In the genomic region with DNA sequence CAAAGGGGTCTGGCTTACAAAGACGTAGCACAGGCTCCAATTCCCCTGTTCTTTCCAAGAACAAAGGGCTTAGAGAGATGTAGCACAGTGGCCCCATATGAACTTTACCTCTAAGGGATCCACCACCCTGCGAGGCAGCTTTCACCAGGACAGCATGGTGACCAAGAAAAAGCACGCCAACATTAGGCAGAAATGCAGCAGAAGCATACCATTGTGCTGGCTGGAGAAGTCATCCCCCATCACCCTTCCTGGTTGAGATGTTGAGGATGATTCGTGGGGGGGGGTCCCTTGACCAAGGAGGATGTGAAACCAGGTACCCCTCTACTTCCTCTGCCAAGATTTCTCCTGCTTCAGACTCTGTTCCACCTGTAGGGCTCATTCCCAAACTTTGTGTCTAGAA, we compare ENCODE assay signal across 2 cellular contexts.
A peak's percentile ranks its signal among the peaks of the same experiment; 100 is the strongest.
TF ChIP-seq lines count a peak whose summit lies in the region.

No MANE protein-coding gene starts in this region.

TF ChIP-seq in HepG2, 621 proteins besides CTCF, POLR2A, EP300 and RAD21:
- TF ChIP-seq SOX6 (IDR thresholded peaks at IDR 0.05) (no peak), SOX6 (CRISPR knock-in tag; IDR thresholded peaks at IDR 0.05) (0 out of 2 replicates have a peak, but pooled peaks have one; percentile 20), WIZ (CRISPR knock-in tag; IDR thresholded peaks at IDR 0.05) (0 out of 2 replicates have a peak, but pooled peaks have one; percentile 30), TEAD3 (CRISPR knock-in tag; optimal IDR thresholded peaks at IDR 0.05; ENCODE audit: borderline replicate concordance) (peak; percentile 22), HOXA5 (CRISPR knock-in tag; IDR thresholded peaks at IDR 0.05) (no peak), ZNF556 (CRISPR knock-in tag; IDR thresholded peaks at IDR 0.05; ENCODE audit: borderline replicate concordance) (peak; percentile 99), TSC22D2 (CRISPR knock-in tag; IDR thresholded peaks at IDR 0.05; ENCODE audit: borderline replicate concordance) (no peak), ZBTB7A (CRISPR knock-in tag; IDR thresholded peaks at IDR 0.05) (no peak), ZNF235 (CRISPR knock-in tag; IDR thresholded peaks at IDR 0.05; ENCODE audit: borderline replicate concordance) (no peak)
- TF ChIP-seq, protein P1, sequence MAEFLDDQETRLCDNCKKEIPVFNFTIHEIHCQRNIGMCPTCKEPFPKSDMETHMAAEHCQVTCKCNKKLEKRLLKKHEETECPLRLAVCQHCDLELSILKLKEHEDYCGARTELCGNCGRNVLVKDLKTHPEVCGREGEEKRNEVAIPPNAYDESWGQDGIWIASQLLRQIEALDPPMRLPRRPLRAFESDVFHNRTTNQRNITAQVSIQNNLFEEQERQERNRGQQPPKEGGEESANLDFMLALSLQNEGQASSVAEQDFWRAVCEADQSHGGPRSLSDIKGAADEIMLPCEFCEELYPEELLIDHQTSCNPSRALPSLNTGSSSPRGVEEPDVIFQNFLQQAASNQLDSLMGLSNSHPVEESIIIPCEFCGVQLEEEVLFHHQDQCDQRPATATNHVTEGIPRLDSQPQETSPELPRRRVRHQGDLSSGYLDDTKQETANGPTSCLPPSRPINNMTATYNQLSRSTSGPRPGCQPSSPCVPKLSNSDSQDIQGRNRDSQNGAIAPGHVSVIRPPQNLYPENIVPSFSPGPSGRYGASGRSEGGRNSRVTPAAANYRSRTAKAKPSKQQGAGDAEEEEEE (CRISPR knock-in tag; IDR thresholded peaks at IDR 0.05; ENCODE audit: borderline replicate concordance), result 0 out of 2 replicates have a peak, but pooled peaks have one; percentile 33

TF ChIP-seq in H1, 55 proteins besides CTCF, POLR2A, EP300 and RAD21:
- TF ChIP-seq CTBP2 (IDR thresholded peaks at IDR 0.05; ENCODE audit: borderline replicate concordance, insufficient read depth, insufficient read length, low read length) (no peak), ATF2 (IDR thresholded peaks at IDR 0.05; ENCODE audit: low read length) (no peak), RBBP5 (IDR thresholded peaks at IDR 0.05; ENCODE audit: borderline replicate concordance, low read depth, low read length) (no peak), E2F6 (IDR thresholded peaks at IDR 0.05) (no peak), RXRA (IDR thresholded peaks at IDR 0.05; ENCODE audit: insufficient read depth, low read depth, low read length) (no peak), SAP30 (IDR thresholded peaks at IDR 0.05; ENCODE audit: insufficient read depth, insufficient replicate concordance, low read length) (no peak)
TF ChIP-seq in H1: peak in this region for 0.
